14 cellular contexts compared by ENCODE assay signal in the genomic region with DNA sequence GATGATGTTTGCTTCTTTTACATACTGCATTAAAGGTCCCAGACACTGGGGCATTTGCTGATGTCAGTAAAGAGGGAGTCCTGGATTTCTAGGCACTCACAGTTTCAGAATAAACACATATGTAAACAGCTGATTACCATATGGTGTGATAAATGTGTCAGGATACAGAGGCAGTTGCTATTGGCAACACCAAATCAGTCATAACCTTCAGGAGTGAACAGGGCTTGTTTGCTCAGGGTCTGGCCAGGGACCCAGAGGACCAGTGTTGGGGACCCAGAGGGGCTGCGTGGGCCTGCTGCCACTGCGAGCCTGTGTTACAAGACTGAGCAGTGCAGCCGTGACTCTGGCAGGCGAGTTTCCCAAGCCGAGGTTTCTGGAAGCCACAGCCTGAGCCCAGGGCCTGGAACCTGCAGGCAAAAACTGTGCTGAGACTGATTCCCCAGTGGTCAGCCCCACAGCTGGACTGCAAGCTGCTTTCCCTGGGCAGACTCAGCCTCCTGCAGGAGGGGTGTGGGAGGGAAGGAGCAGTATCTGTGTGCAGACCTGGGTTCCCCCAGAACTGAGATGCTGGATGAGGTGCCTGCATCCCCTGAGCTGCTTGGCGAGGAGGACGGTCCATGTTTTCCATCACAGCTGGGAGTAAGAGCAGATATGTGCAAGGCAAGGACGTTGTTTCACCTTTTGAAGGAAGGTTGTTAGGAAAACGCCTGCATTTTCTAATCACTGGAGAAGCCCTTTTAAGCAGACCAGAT.
A peak's percentile ranks its signal among the peaks of the same experiment; 100 is the strongest.
DNase-seq lines count a peak whose midpoint lies in the region; ATAC-seq and TF ChIP-seq lines count a peak whose summit lies in the region.
"Had no signal": no experiment of that assay in that cellular context is flagged by ENCODE, and none has a peak within 500 bp of the region (broad histone marks: within the 10 kb centered on the region; RNA-seq: fewer than 3 reads in every experiment).

No MANE protein-coding gene starts in this region.

- H3K27ac ChIP-seq in epithelial cell of prostate: peak overlapping the region; percentile 99

- H3K9me3 Mint-ChIP-seq in nephron: no peaks in the 10 kb centered on the region
- no peaks in the 10 kb centered on the region for H3K9me3 Mint-ChIP-seq in activated naive CD8-positive, alpha-beta T cell treated with anti-CD3 and anti-CD28 coated beads, Interleukin-2, amount 50 U/mL, for 24 hours
- H3K9me3 Mint-ChIP-seq: activated naive CD4-positive, alpha-beta T cell treated with anti-CD3 and anti-CD28 coated beads for 36 hours had no signal

- H3K27me3 Mint-ChIP-seq in nephron (ENCODE audit: low read depth): no peaks in the 10 kb centered on the region
- H3K27me3 Mint-ChIP-seq in activated naive CD8-positive, alpha-beta T cell treated with anti-CD3 and anti-CD28 coated beads, Interleukin-2, amount 50 U/mL, for 24 hours: peaks cover 10% of the 10 kb centered on the region

- no peak overlapping the region for H3K4me3 ChIP-seq in AG04449 (ENCODE audit: low read depth, low read length)
- H3K4me3 ChIP-seq: ovary had no signal

- peak overlapping the region; percentile 43 to 86 (median 70) for H3K27ac Mint-ChIP-seq in nephron
- H3K27ac Mint-ChIP-seq in activated naive CD8-positive, alpha-beta T cell treated with anti-CD3 and anti-CD28 coated beads, Interleukin-2, amount 50 U/mL, for 24 hours: no peak overlapping the region
- H3K27ac Mint-ChIP-seq: activated CD4-positive, alpha-beta T cell treated with anti-CD3 and anti-CD28 coated beads for 36 hours; activated naive CD4-positive, alpha-beta T cell treated with anti-CD3 and anti-CD28 coated beads for 36 hours had no signal

- peaks cover 75% of the 10 kb centered on the region for H3K4me1 Mint-ChIP-seq in nephron
- no peaks in the 10 kb centered on the region for H3K4me1 Mint-ChIP-seq in activated naive CD8-positive, alpha-beta T cell treated with anti-CD3 and anti-CD28 coated beads, Interleukin-2, amount 50 U/mL, for 24 hours
- H3K4me1 Mint-ChIP-seq: activated CD4-positive, alpha-beta T cell treated with anti-CD3 and anti-CD28 coated beads for 36 hours had no signal

- CTCF ChIA-PET in AG04449 (lab: Yijun Ruan, JAX): interaction anchor here (1.2 kb wide), 1 partner anchor 12 kb away, joined by 3 read pairs; no protein-coding TSS in a partner anchor

- no peak overlapping the region for H3K4me3 Mint-ChIP-seq in nephron
- no peak overlapping the region for H3K4me3 Mint-ChIP-seq in activated naive CD8-positive, alpha-beta T cell treated with anti-CD3 and anti-CD28 coated beads, Interleukin-2, amount 50 U/mL, for 24 hours
- H3K4me3 Mint-ChIP-seq: activated CD4-positive, alpha-beta T cell treated with anti-CD3 and anti-CD28 coated beads for 36 hours; activated naive CD4-positive, alpha-beta T cell treated with anti-CD3 and anti-CD28 coated beads for 36 hours had no signal

- TF ChIP-seq CTCF in AG04449 (IDR thresholded peaks at IDR 0.05; ENCODE audit: insufficient read depth, low read length, missing control alignments): peak; percentile 7
- TF ChIP-seq CTCF in nephron (IDR thresholded peaks at IDR 0.05; ENCODE audit: unreplicated experiment in 3 of 3): no peak

- ATAC-seq in activated naive CD8-positive, alpha-beta T cell treated with anti-CD3 and anti-CD28 coated beads, Interleukin-2, amount 50 U/mL, for 24 hours: no peak
- no peak for ATAC-seq in HG02588 (IDR thresholded peaks at IDR 0.05; ENCODE audit: unreplicated experiment)
- ATAC-seq: activated CD4-positive, alpha-beta T cell treated with anti-CD3 and anti-CD28 coated beads for 36 hours; HCT116 had no signal

- no peaks in the 10 kb centered on the region for H3K36me3 Mint-ChIP-seq in nephron (ENCODE audit: low read depth)
- no peaks in the 10 kb centered on the region for H3K36me3 Mint-ChIP-seq in activated naive CD8-positive, alpha-beta T cell treated with anti-CD3 and anti-CD28 coated beads, Interleukin-2, amount 50 U/mL, for 24 hours (ENCODE audit: low read depth)

- POLR2A ChIA-PET in AG04449 (lab: Yijun Ruan, JAX): no interaction called here

- no peak for DNase-seq in AG04449 (ENCODE audit: low read depth, low spot score)
- peak; percentile 11 for DNase-seq in NCI-H69 (lab: John Stamatoyannopoulos, UW)
- DNase-seq in epithelial cell of prostate (ENCODE audit: low read depth, low spot score): no peak
- no peak for DNase-seq in activated naive CD8-positive, alpha-beta T cell treated with anti-CD3 and anti-CD28 coated beads, Interleukin-2, amount 50 U/mL, for 24 hours
- DNase-seq in NCI-H1417 treated with DMSO at 0.1 percent for 48 hours (lab: John Stamatoyannopoulos, UW): no peak
- no peak for DNase-seq in activated CD4-positive, alpha-beta T cell treated with anti-CD3 and anti-CD28 coated beads, Interleukin-2, amount 50 U/mL, for 4 hours
- DNase-seq: activated CD4-positive, alpha-beta T cell treated with anti-CD3 and anti-CD28 coated beads for 36 hours; activated naive CD4-positive, alpha-beta T cell treated with anti-CD3 and anti-CD28 coated beads for 36 hours; islet precursor cell; NCI-H446 treated with DMSO at 0.1 percent for 48 hours; ovary had no signal
